In the genomic region with DNA sequence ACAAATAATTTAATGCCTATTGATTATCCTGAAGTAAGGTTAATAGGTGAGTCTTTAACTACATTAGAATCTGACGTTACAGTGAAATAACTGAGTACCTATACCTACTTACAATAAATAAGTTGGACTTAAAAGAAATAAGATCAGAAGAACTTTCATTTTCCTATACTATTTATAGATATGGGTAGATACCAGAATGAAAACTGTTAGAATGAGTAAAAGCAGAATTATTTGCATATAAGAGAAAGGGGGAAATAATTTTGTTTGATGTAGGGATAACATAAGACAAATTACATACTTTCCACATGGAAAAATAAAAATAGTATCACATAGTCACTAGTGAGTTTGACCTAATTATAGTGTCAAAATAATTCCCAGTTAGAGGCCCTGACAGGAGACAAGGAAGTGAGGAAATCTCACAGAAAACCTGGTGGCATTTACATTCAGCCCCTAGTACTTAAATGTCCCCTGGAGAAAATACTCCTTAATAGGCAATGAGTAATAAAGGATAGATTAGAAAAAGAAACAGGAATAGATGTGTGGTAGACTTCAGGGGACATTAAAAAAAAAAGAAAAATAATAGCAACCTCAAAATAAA, we compare ENCODE assay signal across 14 cellular contexts. TPM values are rescaled to one million over a fixed set of nuclear protein-coding genes. Genes with fewer than 3 reads are reported as not detected.
DNase-seq lines count a peak whose midpoint lies in the region; ATAC-seq and TF ChIP-seq lines count a peak whose summit lies in the region.
"Had no signal": no experiment of that assay in that cellular context is flagged by ENCODE, and none has a peak within 500 bp of the region (broad histone marks: within the 10 kb centered on the region; RNA-seq: fewer than 3 reads in every experiment).

No MANE protein-coding gene starts in this region.

- no peaks in the 10 kb centered on the region for H3K27me3 Mint-ChIP-seq in activated T-cell treated with anti-CD3 and anti-CD28 coated beads, Interleukin-2, amount 50 U/mL, for 4 hours (ENCODE audit: low read depth)

- no peak overlapping the region for H3K9ac ChIP-seq in OCI-LY3 (ENCODE audit: low read length)

- TF ChIP-seq POLR2A in gastrocnemius medialis (IDR thresholded peaks at IDR 0.05): no peak

- H3K9me3 ChIP-seq in OCI-LY3 (ENCODE audit: insufficient read depth, low read length) (no peaks in the 10 kb centered on the region), gastrocnemius medialis (no peaks in the 10 kb centered on the region)

- peaks cover 65% of the 10 kb centered on the region for H4K20me1 ChIP-seq in OCI-LY3 (ENCODE audit: insufficient read depth, low read length)

- intact Hi-C loops in gastrocnemius medialis (cut with DNase I; ENCODE audit: low total_unique reads): no loop called here

- H2AFZ ChIP-seq in OCI-LY3 (ENCODE audit: low read depth, low read length): no peak overlapping the region

- peaks cover 99% of the 10 kb centered on the region for H3K79me2 ChIP-seq in OCI-LY3 (ENCODE audit: low read length)

- in situ Hi-C loops in gastrocnemius medialis (cut with MboI; ENCODE audit: low sequenced_read_pairs in 4 of 4): no loop called here

- peaks cover 8% of the 10 kb centered on the region for H3K36me3 Mint-ChIP-seq in activated T-cell treated with anti-CD3 and anti-CD28 coated beads, Interleukin-2, amount 50 U/mL, for 4 hours (ENCODE audit: insufficient read depth)

- peak; percentile 40 to 59 for ATAC-seq in activated T-cell treated with anti-CD3 and anti-CD28 coated beads, Interleukin-2, amount 50 U/mL, for 4 hours
- peak; percentile 52 for ATAC-seq in GM21381 (IDR thresholded peaks at IDR 0.05; ENCODE audit: unreplicated experiment)
- ATAC-seq in gastrocnemius medialis: no peak
- ATAC-seq in GM19035 (IDR thresholded peaks at IDR 0.05; ENCODE audit: unreplicated experiment): no peak

- peaks cover 75% of the 10 kb centered on the region for H3K4me1 Mint-ChIP-seq in activated T-cell treated with anti-CD3 and anti-CD28 coated beads, Interleukin-2, amount 50 U/mL, for 4 hours (ENCODE audit: low read depth)

- TF ChIP-seq CTCF in OCI-LY3 (IDR thresholded peaks at IDR 0.05; ENCODE audit: low read depth, low read length): no peak
- no peak for TF ChIP-seq CTCF in gastrocnemius medialis (IDR thresholded peaks at IDR 0.05 in 4 of 5, conservative IDR thresholded peaks at IDR 0.05 in 1 of 5)

- H3K27ac ChIP-seq in OCI-LY3 (ENCODE audit: low read length) (peak overlapping the region; percentile 24), gastrocnemius medialis (peak overlapping the region in 3 of 4 donors; percentile 1 to 31 (median 29))

- peaks cover 11% of the 10 kb centered on the region for H3K4me1 ChIP-seq in OCI-LY3 (ENCODE audit: low read length)
- peaks cover 52 to 65% of the 10 kb centered on the region in 2 donors for H3K4me1 ChIP-seq in gastrocnemius medialis

- H3K4me3 ChIP-seq in OCI-LY3 (ENCODE audit: low read length) (0 out of 2 replicates have a peak overlapping the region, but pooled peaks have one; percentile 27), gastrocnemius medialis (no peak overlapping the region)

- peak overlapping the region; percentile 65 for H3K4me3 Mint-ChIP-seq in activated T-cell treated with anti-CD3 and anti-CD28 coated beads, Interleukin-2, amount 50 U/mL, for 4 hours
- H3K4me3 Mint-ChIP-seq: neural crest cell had no signal

- no peaks in the 10 kb centered on the region for H3K9me3 Mint-ChIP-seq in activated T-cell treated with anti-CD3 and anti-CD28 coated beads, Interleukin-2, amount 50 U/mL, for 4 hours
- H3K9me3 Mint-ChIP-seq: neural crest cell had no signal

- peaks cover 4% of the 10 kb centered on the region for H3K36me3 ChIP-seq in OCI-LY3 (replicated peaks; ENCODE audit: low read depth, low read length)
- no peaks in the 10 kb centered on the region for H3K36me3 ChIP-seq in gastrocnemius medialis

- no peak for DNase-seq in activated T-cell treated with anti-CD3 and anti-CD28 coated beads, Interleukin-2, amount 50 U/mL, for 4 hours
- no peak for DNase-seq in activated T-cell treated with anti-CD3 and anti-CD28 coated beads, Interleukin-2, amount 50 U/mL, for 1 hour
- DNase-seq in gastrocnemius medialis (no peak), superior temporal gyrus (ENCODE audit: extremely low spot score) (no peak), AG08395 (ENCODE audit: low spot score) (no peak)
- DNase-seq: DMS79 treated with DMSO at 0.1 percent for 48 hours; effector memory CD4-positive, alpha-beta T cell; GOT3; NCI-H187 treated with DMSO at 0.1 percent for 48 hours; SW 1271 had no signal

- H3K27me3 ChIP-seq in OCI-LY3 (ENCODE audit: low read depth, low read length) (no peaks in the 10 kb centered on the region), gastrocnemius medialis (no peaks in the 10 kb centered on the region)

- peak overlapping the region; percentile 60 for H3K4me2 ChIP-seq in OCI-LY3 (ENCODE audit: low read length)

RNA-seq across cellular contexts. Expression of gene KCMF1, which starts 28.6 kb away (rescaled TPM):
- total RNA-seq in activated T-cell treated with anti-CD3 and anti-CD28 coated beads, Interleukin-2, amount 50 U/mL, for 4 hours: 100 to 1,000 TPM; 131 to 153 (median 137) TPM
- total RNA-seq in gastrocnemius medialis: 100 to 1,000 TPM; 158 to 178 (median 165) TPM

Comparison
In these comparisons a context has a peak if more than half of its experiments do, and no peak if none do; other contexts are left out.
1. ATAC-seq: peak in activated T-cell treated with anti-CD3 and anti-CD28 coated beads, Interleukin-2, amount 50 U/mL, for 4 hours (2 of 2) and GM21381 (single experiment); none in gastrocnemius medialis (0 of 2) and GM19035 (single experiment).